9 cellular contexts compared by ENCODE assay signal in genomic region chr12:98754095-98754494, GRCh38.
DNase-seq lines count a peak whose midpoint lies in the region; ATAC-seq and TF ChIP-seq lines count a peak whose summit lies in the region.
"Had no signal": no experiment of that assay in that cellular context is flagged by ENCODE, and none has a peak within 500 bp of the region (broad histone marks: within the 10 kb centered on the region; RNA-seq: fewer than 3 reads in every experiment).

No MANE protein-coding gene starts in this region.

- peaks cover 4% of the 10 kb centered on the region for H3K27me3 Mint-ChIP-seq in activated T-helper 1 cell treated with anti-CD3 and anti-CD28 coated beads, Interleukin-12 subunit alpha, Interleukin-12 subunit beta, Interleukin-2, Interleukin-4 antibody, amounts not matched to agents 30 ng/mL and 10 ng/mL and 1 ng/mL, durations not matched to agents 14 hours and 24 hours and 36 hours (ENCODE audit: insufficient read depth)
- H3K27me3 Mint-ChIP-seq in effector memory CD8-positive, alpha-beta T cell = peaks cover 6 to 23% of the 10 kb centered on the region in 2 donors

- no peaks in the 10 kb centered on the region for H3K9me3 ChIP-seq in osteoblast (ENCODE audit: low read depth, low read length)

- H3K27me3 ChIP-seq in GM06990 (replicated peaks; ENCODE audit: control insufficient read depth, insufficient read depth, low read length) (no peaks in the 10 kb centered on the region), osteoblast (ENCODE audit: insufficient read depth, low read length) (no peaks in the 10 kb centered on the region)

- ATAC-seq in GM19452 (IDR thresholded peaks at IDR 0.05; ENCODE audit: unreplicated experiment) = peak; percentile 99
- peak; percentile 100 for ATAC-seq in HG03378 (IDR thresholded peaks at IDR 0.05; ENCODE audit: unreplicated experiment)
- no peak for ATAC-seq in effector memory CD8-positive, alpha-beta T cell (replicated peaks)

- H3K27ac Mint-ChIP-seq in activated T-helper 1 cell treated with anti-CD3 and anti-CD28 coated beads, Interleukin-12 subunit alpha, Interleukin-12 subunit beta, Interleukin-2, Interleukin-4 antibody, amounts not matched to agents 30 ng/mL and 10 ng/mL and 1 ng/mL, durations not matched to agents 14 hours and 24 hours and 36 hours = peak overlapping the region; percentile 85
- peak overlapping the region in 1 of 2 donors; percentile 60 for H3K27ac Mint-ChIP-seq in effector memory CD8-positive, alpha-beta T cell

- DNase-seq in GM06990 (ENCODE audit: extremely low read depth, insufficient read length) (peak; percentile 72), osteoblast (ENCODE audit: insufficient read length, low spot score, missing footprints) (peak; percentile 90), NCI-H748 (lab: John Stamatoyannopoulos, UW; ENCODE audit: unreplicated experiment) (no peak)
- peak; percentile 30 for DNase-seq in activated T-helper 1 cell treated with anti-CD3 and anti-CD28 coated beads, Interleukin-12 subunit alpha, Interleukin-12 subunit beta, Interleukin-2, Interleukin-4 antibody, amounts not matched to agents 30 ng/mL and 10 ng/mL and 1 ng/mL, durations not matched to agents 14 hours and 24 hours and 36 hours (ENCODE audit: low spot score)
- no peak for DNase-seq in effector memory CD8-positive, alpha-beta T cell
- DNase-seq in activated CD4-positive, CD25-positive, alpha-beta regulatory T cell treated with anti-CD3 and anti-CD28 coated beads, Interleukin-2, amount 50 U/mL, for 72 hours = no peak

- no peak for TF ChIP-seq CTCF in GM06990 (IDR thresholded peaks at IDR 0.05; ENCODE audit: insufficient read depth, low read length, poor library complexity, severe bottlenecking)
- TF ChIP-seq CTCF in osteoblast (IDR thresholded peaks at IDR 0.05; ENCODE audit: extremely low read depth, low read depth, low read length) = no peak

- peaks cover 24% of the 10 kb centered on the region for H3K4me1 Mint-ChIP-seq in activated T-helper 1 cell treated with anti-CD3 and anti-CD28 coated beads, Interleukin-12 subunit alpha, Interleukin-12 subunit beta, Interleukin-2, Interleukin-4 antibody, amounts not matched to agents 30 ng/mL and 10 ng/mL and 1 ng/mL, durations not matched to agents 14 hours and 24 hours and 36 hours (ENCODE audit: low read depth)
- peaks cover 0 to 7% of the 10 kb centered on the region in 2 donors for H3K4me1 Mint-ChIP-seq in effector memory CD8-positive, alpha-beta T cell (ENCODE audit: low read depth in 2 of 2)

- no peaks in the 10 kb centered on the region for H3K79me2 ChIP-seq in osteoblast (ENCODE audit: insufficient read depth, low read length)

- peaks cover 2% of the 10 kb centered on the region for H3K36me3 Mint-ChIP-seq in activated T-helper 1 cell treated with anti-CD3 and anti-CD28 coated beads, Interleukin-12 subunit alpha, Interleukin-12 subunit beta, Interleukin-2, Interleukin-4 antibody, amounts not matched to agents 30 ng/mL and 10 ng/mL and 1 ng/mL, durations not matched to agents 14 hours and 24 hours and 36 hours (ENCODE audit: low read depth)
- no peaks in the 10 kb centered on the region for H3K36me3 Mint-ChIP-seq in effector memory CD8-positive, alpha-beta T cell (ENCODE audit: insufficient read depth)

- intact Hi-C loops in activated T-helper 1 cell treated with anti-CD3 and anti-CD28 coated beads, Interleukin-12 subunit alpha, Interleukin-12 subunit beta, Interleukin-2, Interleukin-4 antibody, amounts not matched to agents 30 ng/mL and 10 ng/mL and 1 ng/mL, durations not matched to agents 14 hours and 24 hours and 36 hours (cut with micrococcal nuclease) = loop anchor here (1.0 kb wide), 2 partner anchors 8 to 13 kb away; no protein-coding TSS in a partner anchor

- H3K4me2 ChIP-seq in osteoblast (ENCODE audit: insufficient read depth, low read length) = peak overlapping the region; percentile 14

- H2AFZ ChIP-seq in osteoblast (ENCODE audit: low read length) = peak overlapping the region; percentile 2

- no peaks in the 10 kb centered on the region for H3K36me3 ChIP-seq in GM06990 (ENCODE audit: control insufficient read depth, insufficient read depth, low read length)
- no peaks in the 10 kb centered on the region for H3K36me3 ChIP-seq in osteoblast (ENCODE audit: insufficient read depth, low read length)

- no peak overlapping the region for H3K4me3 ChIP-seq in GM06990 (replicated peaks; ENCODE audit: low read depth, low read length)
- no peak overlapping the region for H3K4me3 ChIP-seq in osteoblast (ENCODE audit: insufficient read depth, low read length)
- H3K4me3 ChIP-seq: SK-N-MC had no signal

- H4K20me1 ChIP-seq in osteoblast (ENCODE audit: insufficient read depth, low read length) = no peaks in the 10 kb centered on the region

- peak overlapping the region; percentile 59 for H3K4me3 Mint-ChIP-seq in activated T-helper 1 cell treated with anti-CD3 and anti-CD28 coated beads, Interleukin-12 subunit alpha, Interleukin-12 subunit beta, Interleukin-2, Interleukin-4 antibody, amounts not matched to agents 30 ng/mL and 10 ng/mL and 1 ng/mL, durations not matched to agents 14 hours and 24 hours and 36 hours
- no peak overlapping the region for H3K4me3 Mint-ChIP-seq in effector memory CD8-positive, alpha-beta T cell

- H3K27ac ChIP-seq in osteoblast (ENCODE audit: low read depth, low read length) = no peak overlapping the region
- H3K27ac ChIP-seq: SK-N-MC had no signal

- H3K9me3 Mint-ChIP-seq in activated T-helper 1 cell treated with anti-CD3 and anti-CD28 coated beads, Interleukin-12 subunit alpha, Interleukin-12 subunit beta, Interleukin-2, Interleukin-4 antibody, amounts not matched to agents 30 ng/mL and 10 ng/mL and 1 ng/mL, durations not matched to agents 14 hours and 24 hours and 36 hours = no peaks in the 10 kb centered on the region
- no peaks in the 10 kb centered on the region for H3K9me3 Mint-ChIP-seq in effector memory CD8-positive, alpha-beta T cell

- peaks cover 30% of the 10 kb centered on the region for H3K4me1 ChIP-seq in osteoblast (ENCODE audit: insufficient read depth, low read length)

Comparison
In these comparisons a context has a peak if more than half of its experiments do, and no peak if none do; other contexts are left out.
1. DNase-seq: peak in GM06990 (single experiment), activated T-helper 1 cell treated with anti-CD3 and anti-CD28 coated beads, Interleukin-12 subunit alpha, Interleukin-12 subunit beta, Interleukin-2, Interleukin-4 antibody, amounts not matched to agents 30 ng/mL and 10 ng/mL and 1 ng/mL, durations not matched to agents 14 hours and 24 hours and 36 hours (single experiment) and osteoblast (single experiment); none in NCI-H748 (single experiment), effector memory CD8-positive, alpha-beta T cell (0 of 3) and activated CD4-positive, CD25-positive, alpha-beta regulatory T cell treated with anti-CD3 and anti-CD28 coated beads, Interleukin-2, amount 50 U/mL, for 72 hours (single experiment).